In the genomic region with DNA sequence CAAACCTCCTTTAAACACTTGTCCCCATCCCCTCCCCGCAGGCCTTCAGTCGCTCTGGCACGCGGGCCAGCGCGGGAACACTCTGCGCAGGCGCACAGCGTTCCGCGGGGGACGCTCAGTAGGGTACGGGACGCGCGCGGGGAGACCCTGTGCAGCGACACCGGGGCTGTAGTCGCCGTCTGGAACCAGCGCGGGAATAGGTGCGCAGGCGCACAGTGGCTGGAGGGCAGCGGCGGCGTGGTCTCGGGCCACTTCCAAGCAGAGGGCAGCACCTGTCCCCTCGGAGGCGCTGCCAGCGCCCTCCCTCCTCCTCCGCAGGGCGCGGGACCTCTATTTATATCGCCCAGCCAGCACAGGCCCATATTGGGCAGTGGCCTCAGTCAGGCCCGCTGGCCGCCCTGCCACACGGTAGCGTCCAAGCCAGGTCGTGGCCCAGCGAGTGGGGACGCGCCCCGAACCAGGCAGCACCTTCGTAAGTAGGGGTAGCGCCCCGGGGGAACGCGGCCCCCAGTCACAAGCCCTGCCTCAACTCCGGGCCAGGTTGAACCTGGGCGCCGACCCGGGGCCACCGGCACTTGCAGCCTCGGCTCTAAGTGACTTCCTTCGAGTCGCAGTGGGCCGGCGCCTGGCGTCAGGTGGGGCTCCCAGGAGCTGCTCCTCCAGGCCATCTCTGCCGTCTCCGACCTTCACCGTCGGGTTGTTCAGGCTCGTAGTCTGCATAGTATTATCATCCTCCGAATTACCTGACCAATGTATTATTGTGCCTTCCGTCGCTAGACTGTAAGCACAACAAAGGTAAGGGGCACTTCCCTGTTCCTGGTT, we compare ENCODE assay signal across 10 cellular contexts. TPM values are rescaled to one million over a fixed set of nuclear protein-coding genes. Genes with fewer than 3 reads are reported as not detected.
A peak's percentile ranks its signal among the peaks of the same experiment; 100 is the strongest.
DNase-seq lines count a peak whose midpoint lies in the region; ATAC-seq and TF ChIP-seq lines count a peak whose summit lies in the region.
"Had no signal": no experiment of that assay in that cellular context is flagged by ENCODE, and none has a peak within 500 bp of the region (broad histone marks: within the 10 kb centered on the region; RNA-seq: fewer than 3 reads in every experiment).

A gene with protein sequence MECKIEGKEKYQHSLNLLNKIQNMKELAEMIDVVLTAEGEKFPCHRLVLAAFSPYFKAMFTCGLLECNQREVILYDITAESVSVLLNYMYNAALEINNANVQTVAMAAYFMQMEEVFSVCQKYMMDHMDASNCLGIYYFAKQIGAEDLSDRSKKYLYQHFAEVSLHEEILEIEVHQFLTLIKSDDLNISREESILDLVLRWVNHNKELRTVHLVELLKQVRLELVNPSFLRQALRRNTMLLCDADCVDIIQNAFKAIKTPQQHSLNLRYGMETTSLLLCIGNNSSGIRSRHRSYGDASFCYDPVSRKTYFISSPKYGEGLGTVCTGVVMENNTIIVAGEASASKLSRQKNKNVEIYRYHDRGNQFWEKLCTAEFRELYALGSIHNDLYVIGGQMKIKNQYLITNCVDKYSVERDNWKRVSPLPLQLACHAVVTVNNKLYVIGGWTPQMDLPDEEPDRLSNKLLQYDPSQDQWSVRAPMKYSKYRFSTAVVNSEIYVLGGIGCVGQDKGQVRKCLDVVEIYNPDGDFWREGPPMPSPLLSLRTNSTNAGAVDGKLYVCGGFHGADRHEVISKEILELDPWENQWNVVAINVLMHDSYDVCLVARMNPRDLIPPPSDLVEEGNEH (plus strand): TSS at position 118 of the 822 bp plus-strand sequence. CDS start 7,830 bp downstream, outside the sequence.

- intact Hi-C loops in uterus (cut with DNase I; ENCODE audit: low total_unique reads): no loop called here

- H3K27me3 ChIP-seq in uterus: no peaks in the 10 kb centered on the region

- no peak for TF ChIP-seq CTCF in uterus (IDR thresholded peaks at IDR 0.05)

- H3K4me3 Mint-ChIP-seq in activated naive CD4-positive, alpha-beta T cell treated with anti-CD3 and anti-CD28 coated beads, Interleukin-2, amount 10 ng/mL, durations not matched to agents 7 days and 5 days: no peak within 1 kb of the TSS
- H3K4me3 Mint-ChIP-seq in naive B cell: peak within 1 kb of the TSS in 6 of 8 donors; percentile 37 to 75 (median 53)

- H3K4me3 ChIP-seq in uterus: peak within 1 kb of the TSS; percentile 35 to 39

- no peaks in the 10 kb centered on the region for H3K4me1 Mint-ChIP-seq in activated naive CD4-positive, alpha-beta T cell treated with anti-CD3 and anti-CD28 coated beads, Interleukin-2, amount 10 ng/mL, durations not matched to agents 7 days and 5 days
- H3K4me1 Mint-ChIP-seq in naive B cell: peaks cover 0 to 10% (median 8%) of the 10 kb centered on the region in 3 donors

- H3K9me3 ChIP-seq in uterus: no peaks in the 10 kb centered on the region

- H3K27ac Mint-ChIP-seq in activated naive CD4-positive, alpha-beta T cell treated with anti-CD3 and anti-CD28 coated beads, Interleukin-2, amount 10 ng/mL, durations not matched to agents 7 days and 5 days: peak within 1 kb of the TSS; percentile 38
- no peak within 1 kb of the TSS for H3K27ac Mint-ChIP-seq in activated naive CD4-positive, alpha-beta T cell treated with anti-CD3 and anti-CD28 coated beads, Interleukin-2, amount 50 U/mL, for 72 hours
- peak within 1 kb of the TSS in 2 of 6 donors; percentile 17 to 71 for H3K27ac Mint-ChIP-seq in naive B cell
- H3K27ac Mint-ChIP-seq: CD4-positive, CD25-positive, alpha-beta regulatory T cell had no signal

- peak within 1 kb of the TSS; percentile 6 to 65 for H3K27ac ChIP-seq in uterus

- H3K36me3 ChIP-seq in uterus: no peaks in the 10 kb centered on the region

- DNase-seq in activated naive CD4-positive, alpha-beta T cell treated with anti-CD3 and anti-CD28 coated beads, Interleukin-2, amount 10 ng/mL, durations not matched to agents 7 days and 5 days: no peak
- DNase-seq in activated naive CD4-positive, alpha-beta T cell treated with anti-CD3 and anti-CD28 coated beads, Interleukin-2, amount 50 U/mL, for 72 hours (ENCODE audit: low spot score in 2 of 2): no peak
- DNase-seq in erythroblast (lab: John Stamatoyannopoulos, UW) (peak; percentile 26 to 34), naive B cell (no peak), uterus (peak in 1 of 2 donors; percentile 43), SHP77 (lab: John Stamatoyannopoulos, UW) (no peak), OCI-M2 (lab: John Stamatoyannopoulos, UW; ENCODE audit: unreplicated experiment) (no peak)
- DNase-seq: CD4-positive, CD25-positive, alpha-beta regulatory T cell had no signal

- TF ChIP-seq POLR2A in erythroblast (IDR thresholded peaks at IDR 0.05; ENCODE audit: low read length): no peak
- no peak for TF ChIP-seq POLR2A in uterus (IDR thresholded peaks at IDR 0.05)

- no peaks in the 10 kb centered on the region for H3K36me3 Mint-ChIP-seq in activated naive CD4-positive, alpha-beta T cell treated with anti-CD3 and anti-CD28 coated beads, Interleukin-2, amount 10 ng/mL, durations not matched to agents 7 days and 5 days
- H3K36me3 Mint-ChIP-seq in activated naive CD4-positive, alpha-beta T cell treated with anti-CD3 and anti-CD28 coated beads, Interleukin-2, amount 50 U/mL, for 72 hours: peaks cover 9 to 16% of the 10 kb centered on the region in 2 donors
- H3K36me3 Mint-ChIP-seq in naive B cell: peaks cover 4 to 8% of the 10 kb centered on the region in 2 donors
- H3K36me3 Mint-ChIP-seq: CD4-positive, CD25-positive, alpha-beta regulatory T cell had no signal

- CTCF ChIA-PET in activated naive CD4-positive, alpha-beta T cell treated with anti-CD3 and anti-CD28 coated beads, Interleukin-2, amount 10 ng/mL, durations not matched to agents 7 days and 5 days (lab: Charles Lee): no interaction called here

- peaks cover 59% of the 10 kb centered on the region for H3K27me3 Mint-ChIP-seq in activated naive CD4-positive, alpha-beta T cell treated with anti-CD3 and anti-CD28 coated beads, Interleukin-2, amount 10 ng/mL, durations not matched to agents 7 days and 5 days
- H3K27me3 Mint-ChIP-seq in naive B cell: peaks cover 24 to 60% (median 54%) of the 10 kb centered on the region in 3 donors

- no peaks in the 10 kb centered on the region for H3K4me1 ChIP-seq in uterus

- no peak for ATAC-seq in activated naive CD4-positive, alpha-beta T cell treated with anti-CD3 and anti-CD28 coated beads, Interleukin-2, amount 50 U/mL, for 72 hours
- ATAC-seq in naive B cell (ENCODE audit: low read depth in 2 of 2): no peak
- ATAC-seq in GM19035 (IDR thresholded peaks at IDR 0.05; ENCODE audit: unreplicated experiment): no peak

- H3K9me3 Mint-ChIP-seq in activated naive CD4-positive, alpha-beta T cell treated with anti-CD3 and anti-CD28 coated beads, Interleukin-2, amount 10 ng/mL, durations not matched to agents 7 days and 5 days: peaks cover 4% of the 10 kb centered on the region
- peaks cover 0 to 6% of the 10 kb centered on the region in 2 donors for H3K9me3 Mint-ChIP-seq in activated naive CD4-positive, alpha-beta T cell treated with anti-CD3 and anti-CD28 coated beads, Interleukin-2, amount 50 U/mL, for 72 hours
- peaks cover 0 to 17% (median 8%) of the 10 kb centered on the region in 7 donors for H3K9me3 Mint-ChIP-seq in naive B cell

RNA-seq across cellular contexts. Expression of the gene that starts here (rescaled TPM):
- total RNA-seq in activated naive CD4-positive, alpha-beta T cell treated with anti-CD3 and anti-CD28 coated beads, Interleukin-2, amount 50 U/mL, for 72 hours: not detected
- under 1 TPM in 1 of 6 donors, not detected in 5; 0.15 TPM for polyA plus RNA-seq in naive B cell (ENCODE audit: low read depth in 6 of 6)
- total RNA-seq in uterus: 1 to 10 TPM in 2 of 4 donors, under 1 TPM in 1, not detected in 1; 0.59 to 2.8 (median 2.1) TPM
- total RNA-seq: activated CD8-positive, alpha-beta memory T cell treated with anti-CD3 and anti-CD28 coated beads for 36 hours; CD4-positive, CD25-positive, alpha-beta regulatory T cell had no signal
- polyA plus RNA-seq: CD4-positive, CD25-positive, alpha-beta regulatory T cell had no signal

Comparison
In these comparisons a context has a peak if more than half of its experiments do, and no peak if none do; other contexts are left out.
1. DNase-seq: peak in erythroblast (2 of 2); none in activated naive CD4-positive, alpha-beta T cell treated with anti-CD3 and anti-CD28 coated beads, Interleukin-2, amount 10 ng/mL, durations not matched to agents 7 days and 5 days (single experiment), activated naive CD4-positive, alpha-beta T cell treated with anti-CD3 and anti-CD28 coated beads, Interleukin-2, amount 50 U/mL, for 72 hours (0 of 2), naive B cell (single experiment), SHP77 (0 of 2) and OCI-M2 (single experiment).